ENCODE assay signal across 35 cellular contexts in the genomic region with DNA sequence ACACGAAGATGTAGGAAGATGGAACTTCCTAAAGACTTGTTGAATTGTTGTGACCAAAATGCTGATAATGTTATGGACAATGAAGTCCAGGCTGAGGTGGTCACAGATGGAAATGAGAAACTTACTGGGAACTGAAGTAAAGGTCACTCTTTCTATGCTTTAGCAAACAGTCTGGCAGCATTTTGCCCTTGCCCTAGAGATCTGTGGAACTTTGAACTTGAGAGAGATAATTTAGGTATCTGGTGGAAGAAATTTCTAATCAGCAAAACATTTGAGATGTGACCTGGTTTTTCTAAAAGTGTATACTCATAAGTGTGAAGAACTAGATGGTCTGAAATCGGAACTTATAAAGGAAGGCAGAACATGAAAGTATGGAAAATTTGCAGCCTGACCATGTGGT.
"Had no signal": no experiment of that assay in that cellular context is flagged by ENCODE, and none has a peak within 500 bp of the region (broad histone marks: within the 10 kb centered on the region; RNA-seq: fewer than 3 reads in every experiment).

No MANE protein-coding gene starts in this region.

- H3K9me3 ChIP-seq: MG63 had no signal

- DNase-seq: Karpas-422, Kasumi-1, MG63, MM.1S, MV-4-11, NCI-H1048, NCI-H1092, NCI-H1092 treated with DMSO at 0.1 percent for 48 hours, NCI-H1105, NCI-H1105 treated with DMSO at 0.1 percent for 48 hours, NCI-H1417, NCI-H1417 treated with DMSO at 0.1 percent for 48 hours, NCI-H1436, NCI-H1436 treated with DMSO at 0.1 percent for 48 hours, NCI-H146, NCI-H1694, NCI-H1694 treated with DMSO at 0.1 percent for 48 hours, NCI-H187, NCI-H187 treated with DMSO at 0.1 percent for 48 hours, NCI-H1930, NCI-H2029, NCI-H2029 treated with DMSO at 0.1 percent for 48 hours, NCI-H2081, NCI-H2081 treated with DMSO at 0.1 percent for 48 hours, NCI-H2107, NCI-H2171, NCI-H2171 treated with DMSO at 0.1 percent for 48 hours, NCI-H2227 treated with DMSO at 0.1 percent for 48 hours, NCI-H226, NCI-H345, NCI-H446, NCI-H446 treated with DMSO at 0.1 percent for 48 hours, NCI-H510A, NCI-H510A treated with DMSO at 0.1 percent for 48 hours, NCI-H524 had no signal

- H3K27me3 ChIP-seq: MG63 had no signal

- H3K4me3 ChIP-seq: MG63 had no signal

- H3K36me3 ChIP-seq: MG63 had no signal
